Comparison of ENCODE assay signal across 22 cellular contexts in the genomic region with DNA sequence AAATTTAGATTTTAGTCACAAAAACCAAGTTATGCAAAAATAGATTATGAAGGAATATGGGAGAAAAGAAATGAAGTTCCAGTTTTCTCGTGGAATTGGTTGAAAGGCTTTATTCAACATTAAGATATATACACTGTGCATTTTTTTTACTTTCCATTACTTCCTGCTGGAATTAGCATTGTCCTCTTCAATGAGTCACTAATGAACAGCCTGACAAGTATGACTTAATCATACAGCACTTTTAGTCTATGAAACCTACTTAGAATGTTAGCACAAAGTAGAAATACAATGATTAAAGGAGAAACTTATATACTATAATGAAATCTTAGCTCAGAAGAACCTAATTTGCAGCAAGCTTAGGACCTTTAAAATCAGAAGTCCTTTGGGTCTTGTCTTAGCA.
"Had no signal": no experiment of that assay in that cellular context is flagged by ENCODE, and none has a peak within 500 bp of the region (broad histone marks: within the 10 kb centered on the region; RNA-seq: fewer than 3 reads in every experiment).

No MANE protein-coding gene starts in this region.

- H3K27ac Mint-ChIP-seq: activated CD4-positive, alpha-beta T cell treated with anti-CD3 and anti-CD28 coated beads for 36 hours; activated CD8-positive, alpha-beta T cell treated with anti-CD3 and anti-CD28 coated beads for 36 hours; activated naive CD4-positive, alpha-beta T cell treated with anti-CD3 and anti-CD28 coated beads, Interleukin-2, amount 10 ng/mL, durations not matched to agents 7 days and 5 days; activated naive CD8-positive, alpha-beta T cell treated with anti-CD3 and anti-CD28 coated beads for 36 hours; activated T-cell treated with anti-CD3 and anti-CD28 coated beads, Interleukin-2, amount 50 U/mL, for 72 hours; activated T-helper 2 cell treated with anti-CD3 and anti-CD28 coated beads, Interferon-gamma antibody, Interleukin-2, Interleukin-4, amounts not matched to agents 10 μg/mL and 5 μg/mL and 100 μg/mL, durations not matched to agents 14 hours and 24 hours and 36 hours had no signal

- H3K9me3 ChIP-seq: MG63 had no signal

- H3K27me3 Mint-ChIP-seq: activated CD4-positive, alpha-beta T cell treated with anti-CD3 and anti-CD28 coated beads for 36 hours; activated CD8-positive, alpha-beta T cell treated with anti-CD3 and anti-CD28 coated beads for 36 hours; activated naive CD4-positive, alpha-beta T cell treated with anti-CD3 and anti-CD28 coated beads, Interleukin-2, amount 10 ng/mL, durations not matched to agents 7 days and 5 days; activated naive CD8-positive, alpha-beta T cell treated with anti-CD3 and anti-CD28 coated beads for 36 hours had no signal

- H3K4me1 Mint-ChIP-seq: activated naive CD4-positive, alpha-beta T cell treated with anti-CD3 and anti-CD28 coated beads, Interleukin-2, amount 10 ng/mL, durations not matched to agents 7 days and 5 days had no signal

- DNase-seq: activated CD4-positive, alpha-beta T cell treated with anti-CD3 and anti-CD28 coated beads for 36 hours; activated CD4-positive, CD25-positive, alpha-beta regulatory T cell; activated CD8-positive, alpha-beta memory T cell treated with anti-CD3 and anti-CD28 coated beads, Interleukin-2, amount 50 U/mL, for 4 hours; activated CD8-positive, alpha-beta T cell treated with anti-CD3 and anti-CD28 coated beads for 36 hours; activated gamma-delta T cell treated with Interleukin-2 at 50 U/mL for 16 hours; activated naive CD4-positive, alpha-beta T cell treated with anti-CD3 and anti-CD28 coated beads, Interleukin-2, amount 10 ng/mL, durations not matched to agents 7 days and 5 days; activated naive CD8-positive, alpha-beta T cell treated with anti-CD3 and anti-CD28 coated beads for 36 hours; activated T-cell treated with anti-CD3 and anti-CD28 coated beads, Interleukin-2, amount 50 U/mL, for 72 hours; brain microvascular endothelial cell; cerebellar nuclear complex; MG63; NCI-H1048; NCI-H146; NCI-H2029; NCI-H2107; NCI-H226; NCI-H526; SIG-M5; T-helper 1 cell had no signal

- H3K4me3 Mint-ChIP-seq: activated CD4-positive, alpha-beta T cell treated with anti-CD3 and anti-CD28 coated beads for 36 hours; activated CD8-positive, alpha-beta T cell treated with anti-CD3 and anti-CD28 coated beads for 36 hours; activated naive CD4-positive, alpha-beta T cell treated with anti-CD3 and anti-CD28 coated beads, Interleukin-2, amount 10 ng/mL, durations not matched to agents 7 days and 5 days; activated naive CD8-positive, alpha-beta T cell treated with anti-CD3 and anti-CD28 coated beads for 36 hours; activated T-cell treated with anti-CD3 and anti-CD28 coated beads, Interleukin-2, amount 50 U/mL, for 72 hours had no signal

- H3K9ac ChIP-seq: KMS-11 had no signal

- H3K9me3 Mint-ChIP-seq: activated T-helper 2 cell treated with anti-CD3 and anti-CD28 coated beads, Interferon-gamma antibody, Interleukin-2, Interleukin-4, amounts not matched to agents 10 μg/mL and 5 μg/mL and 100 μg/mL, durations not matched to agents 14 hours and 24 hours and 36 hours had no signal

- H3K36me3 Mint-ChIP-seq: activated naive CD4-positive, alpha-beta T cell treated with anti-CD3 and anti-CD28 coated beads, Interleukin-2, amount 10 ng/mL, durations not matched to agents 7 days and 5 days had no signal

- H3K36me3 ChIP-seq: brain microvascular endothelial cell, MG63 had no signal

- H3K27me3 ChIP-seq: brain microvascular endothelial cell, MG63 had no signal

- H3K4me3 ChIP-seq: MG63 had no signal

- ATAC-seq: activated CD4-positive, alpha-beta T cell treated with anti-CD3 and anti-CD28 coated beads for 36 hours; activated CD8-positive, alpha-beta T cell treated with anti-CD3 and anti-CD28 coated beads for 36 hours; activated T-cell treated with anti-CD3 and anti-CD28 coated beads, Interleukin-2, amount 50 U/mL, for 72 hours had no signal

- H3K27ac ChIP-seq: brain microvascular endothelial cell, VCaP had no signal
